In genomic region chr17:81277421-81277820, GRCh38 we compare ENCODE assay signal across 14 cellular contexts. TPM values are rescaled to one million over a fixed set of nuclear protein-coding genes. Genes with fewer than 3 reads are reported as not detected.
DNase-seq lines count a peak whose midpoint lies in the region; ATAC-seq and TF ChIP-seq lines count a peak whose summit lies in the region.
"Had no signal": no experiment of that assay in that cellular context is flagged by ENCODE, and none has a peak within 500 bp of the region (broad histone marks: within the 10 kb centered on the region; RNA-seq: fewer than 3 reads in every experiment).

No MANE protein-coding gene starts in this region.

- peaks cover 66 to 98% (median 91%) of the 10 kb centered on the region in 4 donors for H3K36me3 ChIP-seq in stomach

- no peak overlapping the region for H3K4me3 Mint-ChIP-seq in mesothelial cell of epicardium
- H3K4me3 Mint-ChIP-seq: activated naive CD8-positive, alpha-beta T cell treated with anti-CD3 and anti-CD28 coated beads, Interleukin-2, amount 10 ng/mL, durations not matched to agents 7 days and 5 days had no signal

- TF ChIP-seq EP300 in stomach (IDR thresholded peaks at IDR 0.05): no peak

- whole genome bisulfite sequencing in stomach, 5 donors: 14 to 38% (median 33%) methylated on average over 18 of the region's 18 CpGs

- H3K27ac ChIP-seq in stomach: peak overlapping the region; percentile 34 to 77 (median 61)
- H3K27ac ChIP-seq: neutrophil, thoracic aorta had no signal

- no peaks in the 10 kb centered on the region for H3K4me1 Mint-ChIP-seq in mesothelial cell of epicardium

- no peak for TF ChIP-seq CTCF in stomach (IDR thresholded peaks at IDR 0.05)
- TF ChIP-seq CTCF in mesothelial cell of epicardium (IDR thresholded peaks at IDR 0.05; ENCODE audit: unreplicated experiment): no peak

- H3K27me3 Mint-ChIP-seq in mesothelial cell of epicardium (ENCODE audit: low read depth): no peaks in the 10 kb centered on the region
- H3K27me3 Mint-ChIP-seq: activated naive CD8-positive, alpha-beta T cell treated with anti-CD3 and anti-CD28 coated beads, Interleukin-2, amount 10 ng/mL, durations not matched to agents 7 days and 5 days had no signal

- intact Hi-C loops in stomach (cut with DNase I; ENCODE audit: low total_unique reads): no loop called here

- H3K36me3 Mint-ChIP-seq in mesothelial cell of epicardium: peaks cover 14% of the 10 kb centered on the region

- TF ChIP-seq POLR2A in stomach (IDR thresholded peaks at IDR 0.05): no peak

- H3K9me3 ChIP-seq in stomach: no peaks in the 10 kb centered on the region
- H3K9me3 ChIP-seq: neutrophil, thoracic aorta had no signal

- no peak overlapping the region for H3K27ac Mint-ChIP-seq in mesothelial cell of epicardium
- H3K27ac Mint-ChIP-seq: activated naive CD8-positive, alpha-beta T cell treated with anti-CD3 and anti-CD28 coated beads, Interleukin-2, amount 10 ng/mL, durations not matched to agents 7 days and 5 days had no signal

- DNase-seq in NCI-H1694 (lab: John Stamatoyannopoulos, UW) (peak; percentile 86), anterior cingulate cortex (lab: John Stamatoyannopoulos, UW) (peak in 50 of 58 donors; percentile 7 to 83 (median 48)), hypothalamus (lab: John Stamatoyannopoulos, UW) (peak in 26 of 51 donors; percentile 2 to 71 (median 22)), stomach (peak; percentile 48), DMS53 treated with DMSO at 0.1 percent for 48 hours (lab: John Stamatoyannopoulos, UW; ENCODE audit: unreplicated experiment) (no peak), HK-2 (ENCODE audit: unreplicated experiment) (no peak), mesothelial cell of epicardium (ENCODE audit: low spot score in 2 of 2, unreplicated experiment in 2 of 2) (no peak)
- DNase-seq: activated CD4-positive, alpha-beta T cell treated with anti-CD3 and anti-CD28 coated beads, Interleukin-2, amount 50 U/mL, for 48 hours; activated naive CD8-positive, alpha-beta T cell treated with anti-CD3 and anti-CD28 coated beads, Interleukin-2, amount 10 ng/mL, durations not matched to agents 7 days and 5 days; effector memory CD4-positive, alpha-beta T cell; NCI-H69 had no signal

- ATAC-seq in HG02678 (IDR thresholded peaks at IDR 0.05; ENCODE audit: unreplicated experiment): no peak

- peaks cover 13 to 36% (median 25%) of the 10 kb centered on the region in 4 donors for H3K4me1 ChIP-seq in stomach

- H3K4me3 ChIP-seq in stomach: peak overlapping the region; percentile 1 to 32 (median 14)
- H3K4me3 ChIP-seq: thoracic aorta had no signal

- H3K9me3 Mint-ChIP-seq in mesothelial cell of epicardium: no peaks in the 10 kb centered on the region
- H3K9me3 Mint-ChIP-seq: activated naive CD8-positive, alpha-beta T cell treated with anti-CD3 and anti-CD28 coated beads, Interleukin-2, amount 10 ng/mL, durations not matched to agents 7 days and 5 days had no signal

- no peaks in the 10 kb centered on the region for H3K27me3 ChIP-seq in stomach
- H3K27me3 ChIP-seq: neutrophil had no signal

RNA-seq across cellular contexts. Expression of gene SLC38A10, which starts 17.7 kb away (rescaled TPM):
- total RNA-seq in stomach: 100 to 1,000 TPM in 2 of 5 donors, 10 to 100 TPM in 3; 27.4 to 140 (median 82.6) TPM
- polyA plus RNA-seq in stomach: 10 to 100 TPM; 18.6 to 78.1 (median 56.4) TPM
- 96.6 to 105 TPM (median 103 TPM) in 3 replicates for total RNA-seq in mesothelial cell of epicardium

RNA-seq across cellular contexts. Expression of gene NDUFAF8, which starts 38.3 kb away (rescaled TPM):
- total RNA-seq in stomach (100 to 1,000 TPM in 2 of 5 donors, 10 to 100 TPM in 2, not detected in 1; 14.5 to 185 (median 92.5) TPM), mesothelial cell of epicardium (46.8 to 47.6 TPM (median 47.3 TPM) in 3 replicates)
- 10 to 100 TPM; 37.7 to 60.8 (median 43.4) TPM for polyA plus RNA-seq in stomach

RNA-seq across cellular contexts. Expression of gene TEPSIN, which starts 38.6 kb away (rescaled TPM):
- total RNA-seq in stomach: 100 to 1,000 TPM in 2 of 5 donors, 10 to 100 TPM in 2, 1 to 10 TPM in 1; 9.4 to 295 (median 22.3) TPM
- polyA plus RNA-seq in stomach: 10 to 100 TPM; 15.1 to 31.6 (median 18.1) TPM
- 44.6 to 49.2 TPM (median 45.0 TPM) in 3 replicates for total RNA-seq in mesothelial cell of epicardium

RNA-seq across cellular contexts. Expression of gene CEP131, which starts 54.7 kb away (rescaled TPM):
- total RNA-seq in stomach: 10 to 100 TPM in 3 of 5 donors, 1 to 10 TPM in 2; 4.8 to 75.0 (median 12.5) TPM
- 10 to 100 TPM in 2 of 3 donors, 1 to 10 TPM in 1; 9.9 to 15.7 (median 11.8) TPM for polyA plus RNA-seq in stomach
- total RNA-seq in mesothelial cell of epicardium: 26.3 to 27.6 TPM (median 27.3 TPM) in 3 replicates

Comparison
In these comparisons a context has a peak if more than half of its experiments do, and no peak if none do; other contexts are left out.
1. DNase-seq: peak in NCI-H1694 (single experiment), anterior cingulate cortex (50 of 58), hypothalamus (26 of 51) and stomach (single experiment); none in DMS53 treated with DMSO at 0.1 percent for 48 hours (single experiment), HK-2 (single experiment) and mesothelial cell of epicardium (0 of 2).